In the genomic region with DNA sequence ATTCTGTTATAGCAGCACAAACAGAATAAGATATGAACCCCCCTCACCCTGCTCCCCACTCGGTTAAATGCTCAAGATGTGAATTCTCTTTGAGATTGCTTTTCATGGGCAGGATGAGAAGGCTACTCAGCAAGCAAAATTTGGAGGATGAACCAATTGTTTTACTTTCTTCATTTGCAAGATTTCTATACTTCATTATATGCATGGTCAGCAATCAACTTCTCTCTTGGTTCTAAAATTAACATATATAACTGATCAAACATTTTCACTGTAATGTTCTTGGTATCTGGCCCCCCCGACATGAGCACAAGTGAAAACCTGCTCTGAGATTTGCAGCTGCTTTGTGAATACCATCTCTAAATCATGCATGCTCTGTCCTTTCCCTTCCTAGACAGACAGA, we compare ENCODE assay signal across 35 cellular contexts.
"Had no signal": no experiment of that assay in that cellular context is flagged by ENCODE, and none has a peak within 500 bp of the region (broad histone marks: within the 10 kb centered on the region; RNA-seq: fewer than 3 reads in every experiment).

No MANE protein-coding gene starts in this region.

- H3K36me3 ChIP-seq: MG63 had no signal

- H3K27me3 ChIP-seq: MG63 had no signal

- DNase-seq: MG63, MM.1S, MV-4-11, NCI-H1048, NCI-H1092, NCI-H1092 treated with DMSO at 0.1 percent for 48 hours, NCI-H1105, NCI-H1105 treated with DMSO at 0.1 percent for 48 hours, NCI-H1417, NCI-H1417 treated with DMSO at 0.1 percent for 48 hours, NCI-H1436, NCI-H1436 treated with DMSO at 0.1 percent for 48 hours, NCI-H146, NCI-H1694, NCI-H1694 treated with DMSO at 0.1 percent for 48 hours, NCI-H187, NCI-H187 treated with DMSO at 0.1 percent for 48 hours, NCI-H1930, NCI-H2029, NCI-H2029 treated with DMSO at 0.1 percent for 48 hours, NCI-H2081, NCI-H2081 treated with DMSO at 0.1 percent for 48 hours, NCI-H2107, NCI-H2171, NCI-H2171 treated with DMSO at 0.1 percent for 48 hours, NCI-H2227 treated with DMSO at 0.1 percent for 48 hours, NCI-H226, NCI-H345, NCI-H446, NCI-H446 treated with DMSO at 0.1 percent for 48 hours, NCI-H510A, NCI-H510A treated with DMSO at 0.1 percent for 48 hours, NCI-H524, NCI-H524 treated with DMSO at 0.1 percent for 48 hours, NCI-H526 had no signal

- H3K9me3 ChIP-seq: MG63 had no signal

- H3K4me3 ChIP-seq: MG63 had no signal
